Comparison of ENCODE assay signal across 1 cellular context in the genomic region with DNA sequence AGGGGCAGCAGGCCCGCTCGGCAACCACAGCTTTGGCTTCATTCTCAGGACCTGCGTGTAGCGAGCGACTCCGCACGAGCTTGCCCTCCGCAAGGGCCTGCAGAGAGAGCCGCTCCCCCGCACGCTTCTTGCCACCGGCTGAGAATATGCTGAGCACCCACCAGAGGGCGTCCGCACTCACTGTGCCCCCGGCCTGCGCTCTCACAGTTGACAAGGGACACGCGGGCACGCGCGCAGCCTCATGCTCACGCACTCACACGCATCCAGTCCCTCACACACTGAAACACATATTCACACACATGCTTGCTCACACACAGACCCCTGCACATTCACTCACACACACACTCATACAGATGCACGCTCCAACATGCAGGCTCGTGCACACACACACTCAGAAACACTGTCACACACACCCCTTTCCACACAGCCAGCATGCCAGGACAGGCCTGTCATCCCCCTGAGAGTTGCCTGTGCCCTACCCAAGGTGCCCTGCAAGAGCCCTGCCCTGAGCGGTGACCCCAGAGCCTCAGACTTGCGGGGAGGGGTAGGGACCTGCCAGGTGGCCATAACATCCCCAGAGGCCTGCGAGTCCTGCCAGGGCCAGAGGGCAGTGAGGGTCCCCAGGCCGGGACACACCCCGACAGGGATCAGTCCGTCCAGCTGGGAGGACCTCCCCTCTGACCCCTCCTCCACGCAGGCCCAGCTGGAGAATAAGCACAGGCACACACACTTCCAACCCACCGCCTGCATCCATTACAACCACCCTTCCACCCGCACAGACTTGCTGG.
A peak's percentile ranks its signal among the peaks of the same experiment; 100 is the strongest.
TF ChIP-seq lines count a peak whose summit lies in the region.

No MANE protein-coding gene starts in this region.

TF ChIP-seq in H1, 55 proteins besides CTCF, POLR2A, EP300 and RAD21 (continued from another document):
- TF ChIP-seq, protein P1, sequence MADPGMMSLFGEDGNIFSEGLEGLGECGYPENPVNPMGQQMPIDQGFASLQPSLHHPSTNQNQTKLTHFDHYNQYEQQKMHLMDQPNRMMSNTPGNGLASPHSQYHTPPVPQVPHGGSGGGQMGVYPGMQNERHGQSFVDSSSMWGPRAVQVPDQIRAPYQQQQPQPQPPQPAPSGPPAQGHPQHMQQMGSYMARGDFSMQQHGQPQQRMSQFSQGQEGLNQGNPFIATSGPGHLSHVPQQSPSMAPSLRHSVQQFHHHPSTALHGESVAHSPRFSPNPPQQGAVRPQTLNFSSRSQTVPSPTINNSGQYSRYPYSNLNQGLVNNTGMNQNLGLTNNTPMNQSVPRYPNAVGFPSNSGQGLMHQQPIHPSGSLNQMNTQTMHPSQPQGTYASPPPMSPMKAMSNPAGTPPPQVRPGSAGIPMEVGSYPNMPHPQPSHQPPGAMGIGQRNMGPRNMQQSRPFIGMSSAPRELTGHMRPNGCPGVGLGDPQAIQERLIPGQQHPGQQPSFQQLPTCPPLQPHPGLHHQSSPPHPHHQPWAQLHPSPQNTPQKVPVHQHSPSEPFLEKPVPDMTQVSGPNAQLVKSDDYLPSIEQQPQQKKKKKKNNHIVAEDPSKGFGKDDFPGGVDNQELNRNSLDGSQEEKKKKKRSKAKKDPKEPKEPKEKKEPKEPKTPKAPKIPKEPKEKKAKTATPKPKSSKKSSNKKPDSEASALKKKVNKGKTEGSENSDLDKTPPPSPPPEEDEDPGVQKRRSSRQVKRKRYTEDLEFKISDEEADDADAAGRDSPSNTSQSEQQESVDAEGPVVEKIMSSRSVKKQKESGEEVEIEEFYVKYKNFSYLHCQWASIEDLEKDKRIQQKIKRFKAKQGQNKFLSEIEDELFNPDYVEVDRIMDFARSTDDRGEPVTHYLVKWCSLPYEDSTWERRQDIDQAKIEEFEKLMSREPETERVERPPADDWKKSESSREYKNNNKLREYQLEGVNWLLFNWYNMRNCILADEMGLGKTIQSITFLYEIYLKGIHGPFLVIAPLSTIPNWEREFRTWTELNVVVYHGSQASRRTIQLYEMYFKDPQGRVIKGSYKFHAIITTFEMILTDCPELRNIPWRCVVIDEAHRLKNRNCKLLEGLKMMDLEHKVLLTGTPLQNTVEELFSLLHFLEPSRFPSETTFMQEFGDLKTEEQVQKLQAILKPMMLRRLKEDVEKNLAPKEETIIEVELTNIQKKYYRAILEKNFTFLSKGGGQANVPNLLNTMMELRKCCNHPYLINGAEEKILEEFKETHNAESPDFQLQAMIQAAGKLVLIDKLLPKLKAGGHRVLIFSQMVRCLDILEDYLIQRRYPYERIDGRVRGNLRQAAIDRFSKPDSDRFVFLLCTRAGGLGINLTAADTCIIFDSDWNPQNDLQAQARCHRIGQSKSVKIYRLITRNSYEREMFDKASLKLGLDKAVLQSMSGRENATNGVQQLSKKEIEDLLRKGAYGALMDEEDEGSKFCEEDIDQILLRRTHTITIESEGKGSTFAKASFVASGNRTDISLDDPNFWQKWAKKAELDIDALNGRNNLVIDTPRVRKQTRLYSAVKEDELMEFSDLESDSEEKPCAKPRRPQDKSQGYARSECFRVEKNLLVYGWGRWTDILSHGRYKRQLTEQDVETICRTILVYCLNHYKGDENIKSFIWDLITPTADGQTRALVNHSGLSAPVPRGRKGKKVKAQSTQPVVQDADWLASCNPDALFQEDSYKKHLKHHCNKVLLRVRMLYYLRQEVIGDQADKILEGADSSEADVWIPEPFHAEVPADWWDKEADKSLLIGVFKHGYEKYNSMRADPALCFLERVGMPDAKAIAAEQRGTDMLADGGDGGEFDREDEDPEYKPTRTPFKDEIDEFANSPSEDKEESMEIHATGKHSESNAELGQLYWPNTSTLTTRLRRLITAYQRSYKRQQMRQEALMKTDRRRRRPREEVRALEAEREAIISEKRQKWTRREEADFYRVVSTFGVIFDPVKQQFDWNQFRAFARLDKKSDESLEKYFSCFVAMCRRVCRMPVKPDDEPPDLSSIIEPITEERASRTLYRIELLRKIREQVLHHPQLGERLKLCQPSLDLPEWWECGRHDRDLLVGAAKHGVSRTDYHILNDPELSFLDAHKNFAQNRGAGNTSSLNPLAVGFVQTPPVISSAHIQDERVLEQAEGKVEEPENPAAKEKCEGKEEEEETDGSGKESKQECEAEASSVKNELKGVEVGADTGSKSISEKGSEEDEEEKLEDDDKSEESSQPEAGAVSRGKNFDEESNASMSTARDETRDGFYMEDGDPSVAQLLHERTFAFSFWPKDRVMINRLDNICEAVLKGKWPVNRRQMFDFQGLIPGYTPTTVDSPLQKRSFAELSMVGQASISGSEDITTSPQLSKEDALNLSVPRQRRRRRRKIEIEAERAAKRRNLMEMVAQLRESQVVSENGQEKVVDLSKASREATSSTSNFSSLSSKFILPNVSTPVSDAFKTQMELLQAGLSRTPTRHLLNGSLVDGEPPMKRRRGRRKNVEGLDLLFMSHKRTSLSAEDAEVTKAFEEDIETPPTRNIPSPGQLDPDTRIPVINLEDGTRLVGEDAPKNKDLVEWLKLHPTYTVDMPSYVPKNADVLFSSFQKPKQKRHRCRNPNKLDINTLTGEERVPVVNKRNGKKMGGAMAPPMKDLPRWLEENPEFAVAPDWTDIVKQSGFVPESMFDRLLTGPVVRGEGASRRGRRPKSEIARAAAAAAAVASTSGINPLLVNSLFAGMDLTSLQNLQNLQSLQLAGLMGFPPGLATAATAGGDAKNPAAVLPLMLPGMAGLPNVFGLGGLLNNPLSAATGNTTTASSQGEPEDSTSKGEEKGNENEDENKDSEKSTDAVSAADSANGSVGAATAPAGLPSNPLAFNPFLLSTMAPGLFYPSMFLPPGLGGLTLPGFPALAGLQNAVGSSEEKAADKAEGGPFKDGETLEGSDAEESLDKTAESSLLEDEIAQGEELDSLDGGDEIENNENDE (IDR thresholded peaks at IDR 0.05; ENCODE audit: insufficient replicate concordance, low read length) = no peak
- TF ChIP-seq CHD2 (IDR thresholded peaks at IDR 0.05; ENCODE audit: low read length) = no peak
- TF ChIP-seq, protein P2, sequence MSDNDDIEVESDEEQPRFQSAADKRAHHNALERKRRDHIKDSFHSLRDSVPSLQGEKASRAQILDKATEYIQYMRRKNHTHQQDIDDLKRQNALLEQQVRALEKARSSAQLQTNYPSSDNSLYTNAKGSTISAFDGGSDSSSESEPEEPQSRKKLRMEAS (IDR thresholded peaks at IDR 0.05) = peak; percentile 93
- TF ChIP-seq HDAC2 (IDR thresholded peaks at IDR 0.05; ENCODE audit: borderline replicate concordance in 1 of 2, low read depth in 2 of 2, low read length in 2 of 2) = no peak
- TF ChIP-seq, protein P3, sequence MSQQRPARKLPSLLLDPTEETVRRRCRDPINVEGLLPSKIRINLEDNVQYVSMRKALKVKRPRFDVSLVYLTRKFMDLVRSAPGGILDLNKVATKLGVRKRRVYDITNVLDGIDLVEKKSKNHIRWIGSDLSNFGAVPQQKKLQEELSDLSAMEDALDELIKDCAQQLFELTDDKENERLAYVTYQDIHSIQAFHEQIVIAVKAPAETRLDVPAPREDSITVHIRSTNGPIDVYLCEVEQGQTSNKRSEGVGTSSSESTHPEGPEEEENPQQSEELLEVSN (IDR thresholded peaks at IDR 0.05) = peak; percentile 71
- no peak for TF ChIP-seq POLR2AphosphoS5 (IDR thresholded peaks at IDR 0.05; ENCODE audit: low read depth, low read length)
- TF ChIP-seq TBP (IDR thresholded peaks at IDR 0.05; ENCODE audit: low read depth, low read length) = peak; percentile 77
- TF ChIP-seq EZH2 (IDR thresholded peaks at IDR 0.05; ENCODE audit: low read depth, low read length, severe bottlenecking) = peak; percentile 23
- TF ChIP-seq EGR1 (IDR thresholded peaks at IDR 0.05; ENCODE audit: borderline replicate concordance, low read depth, low read length) = no peak
- no peak for TF ChIP-seq GABPA (IDR thresholded peaks at IDR 0.05; ENCODE audit: borderline replicate concordance, insufficient read depth, low read length)
- no peak for TF ChIP-seq BRCA1 (IDR thresholded peaks at IDR 0.05; ENCODE audit: low read depth, low read length)
- TF ChIP-seq BACH1 (IDR thresholded peaks at IDR 0.05; ENCODE audit: low read length) = no peak
- TF ChIP-seq CREB1 (IDR thresholded peaks at IDR 0.05) = no peak
- TF ChIP-seq ASH2L (IDR thresholded peaks at IDR 0.05; ENCODE audit: low read length) = no peak
- TF ChIP-seq YY1 (IDR thresholded peaks at IDR 0.05; ENCODE audit: low read depth, low read length) = no peak
- TF ChIP-seq SUZ12 (IDR thresholded peaks at IDR 0.05; ENCODE audit: low read length) = no peak
